In genomic region chr3:109411547-109411946, GRCh38 we compare ENCODE assay signal across 8 cellular contexts.
"Had no signal": no experiment of that assay in that cellular context is flagged by ENCODE, and none has a peak within 500 bp of the region (broad histone marks: within the 10 kb centered on the region; RNA-seq: fewer than 3 reads in every experiment).

No MANE protein-coding gene starts in this region.

- H3K27ac Mint-ChIP-seq: HFFc6 had no signal

- ATAC-seq: HCT116, K562 had no signal

- DNase-seq: GM23248, GOT3, H7, HFFc6, IMR-90 had no signal

- FAIRE-seq: HTR-8/SVneo, K562 had no signal

- H3K27ac ChIP-seq: GM23248 had no signal

- H3K4me3 Mint-ChIP-seq: HFFc6 had no signal
